In genomic region chr5:141926434-141926833, GRCh38 we compare ENCODE assay signal across 14 cellular contexts. TPM values are rescaled to one million over a fixed set of nuclear protein-coding genes. Genes with fewer than 3 reads are reported as not detected.
DNase-seq lines count a peak whose midpoint lies in the region; ATAC-seq and TF ChIP-seq lines count a peak whose summit lies in the region.
"Had no signal": no experiment of that assay in that cellular context is flagged by ENCODE, and none has a peak within 500 bp of the region (broad histone marks: within the 10 kb centered on the region; RNA-seq: fewer than 3 reads in every experiment).

No MANE protein-coding gene starts in this region.

- H3K4me3 Mint-ChIP-seq in nephron, result peak overlapping the region in 2 of 3 experiments; percentile 51 to 55
- H3K4me3 Mint-ChIP-seq: CD14-positive monocyte had no signal

- H3K27ac ChIP-seq in left ventricle myocardium inferior (replicated peaks), result peak overlapping the region; percentile 76
- no peak overlapping the region for H3K27ac ChIP-seq in right atrium auricular region
- peak overlapping the region; percentile 2 for H3K27ac ChIP-seq in upper lobe of right lung
- no peak overlapping the region for H3K27ac ChIP-seq in SJCRH30

- no peaks in the 10 kb centered on the region for H3K9me3 ChIP-seq in left ventricle myocardium inferior (replicated peaks)
- no peaks in the 10 kb centered on the region for H3K9me3 ChIP-seq in right atrium auricular region
- no peaks in the 10 kb centered on the region for H3K9me3 ChIP-seq in adipocyte (ENCODE audit: control insufficient read depth, low read length)
- no peaks in the 10 kb centered on the region for H3K9me3 ChIP-seq in upper lobe of right lung
- no peaks in the 10 kb centered on the region for H3K9me3 ChIP-seq in SJCRH30 (replicated peaks)
- H3K9me3 ChIP-seq: Caco-2, HAP-1 had no signal

- DNase-seq in left ventricle myocardium inferior (no peak), right atrium auricular region (ENCODE audit: low spot score) (no peak), adipocyte (ENCODE audit: low read depth) (no peak), upper lobe of right lung (no peak), cerebellar nuclear complex (lab: John Stamatoyannopoulos, UW) (no peak), SJCRH30 (no peak)
- DNase-seq in stimulated activated CD4-positive, alpha-beta T cell treated with anti-CD3 and anti-CD28 coated beads, Interleukin-12 subunit alpha, Interleukin-12 subunit beta, amount 100 ng/mL, for 4 hours, result no peak
- DNase-seq: Caco-2; CD8-positive, alpha-beta memory T cell; DND-41; GF-D8 had no signal

- H3K9me3 Mint-ChIP-seq in nephron, result no peaks in the 10 kb centered on the region
- H3K9me3 Mint-ChIP-seq: CD14-positive monocyte; CD8-positive, alpha-beta memory T cell had no signal

- H3K27ac Mint-ChIP-seq in nephron, result no peak overlapping the region

- H3K27me3 Mint-ChIP-seq in nephron (ENCODE audit: low read depth), result no peaks in the 10 kb centered on the region
- H3K27me3 Mint-ChIP-seq: CD8-positive, alpha-beta memory T cell had no signal

- peaks cover 12% of the 10 kb centered on the region for H3K4me1 Mint-ChIP-seq in nephron

- H3K27me3 ChIP-seq in left ventricle myocardium inferior (ENCODE audit: low read depth), result no peaks in the 10 kb centered on the region
- H3K27me3 ChIP-seq in right atrium auricular region, result no peaks in the 10 kb centered on the region
- H3K27me3 ChIP-seq in adipocyte (replicated peaks; ENCODE audit: control insufficient read depth, insufficient read depth, low read length), result no peaks in the 10 kb centered on the region
- H3K27me3 ChIP-seq in upper lobe of right lung, result no peaks in the 10 kb centered on the region
- H3K27me3 ChIP-seq in SJCRH30, result no peaks in the 10 kb centered on the region

- ATAC-seq in upper lobe of right lung, result no peak

- peaks cover 72% of the 10 kb centered on the region for H3K4me1 ChIP-seq in left ventricle myocardium inferior
- peaks cover 0 to 32% of the 10 kb centered on the region in 2 donors for H3K4me1 ChIP-seq in right atrium auricular region
- H3K4me1 ChIP-seq in adipocyte (ENCODE audit: control insufficient read depth, insufficient read depth, low read length), result peaks cover 13% of the 10 kb centered on the region
- H3K4me1 ChIP-seq in upper lobe of right lung, result peaks cover 12% of the 10 kb centered on the region
- H3K4me1 ChIP-seq in SJCRH30, result no peaks in the 10 kb centered on the region; the same call in 1 of the 2 replicates

- peak overlapping the region; percentile 7 for H3K9ac ChIP-seq in adipocyte (ENCODE audit: low read length)

- intact Hi-C loops in left ventricle myocardium inferior (cut with micrococcal nuclease) (no loop called here), upper lobe of right lung (cut with DNase I) (no loop called here)

- peaks cover 68% of the 10 kb centered on the region for H3K36me3 ChIP-seq in left ventricle myocardium inferior
- peaks cover 69% of the 10 kb centered on the region for H3K36me3 ChIP-seq in right atrium auricular region
- peaks cover 54% of the 10 kb centered on the region for H3K36me3 ChIP-seq in adipocyte (ENCODE audit: control insufficient read depth, insufficient read depth, low read length, severe bottlenecking)
- peaks cover 68% of the 10 kb centered on the region for H3K36me3 ChIP-seq in upper lobe of right lung
- peaks cover 41% of the 10 kb centered on the region for H3K36me3 ChIP-seq in SJCRH30

- H3K4me3 ChIP-seq in left ventricle myocardium inferior (no peak overlapping the region), right atrium auricular region (no peak overlapping the region), adipocyte (ENCODE audit: low read length) (no peak overlapping the region), upper lobe of right lung (no peak overlapping the region), SJCRH30 (no peak overlapping the region)
- H3K4me3 ChIP-seq: HAP-1 had no signal

- TF ChIP-seq CTCF in left ventricle myocardium inferior (IDR thresholded peaks at IDR 0.05; ENCODE audit: borderline replicate concordance), result no peak
- no peak for TF ChIP-seq CTCF in right atrium auricular region (IDR thresholded peaks at IDR 0.05)
- no peak for TF ChIP-seq CTCF in nephron (IDR thresholded peaks at IDR 0.05; ENCODE audit: unreplicated experiment in 3 of 3)
- TF ChIP-seq CTCF in upper lobe of right lung (IDR thresholded peaks at IDR 0.05), result no peak

- peaks cover 55% of the 10 kb centered on the region for H3K36me3 Mint-ChIP-seq in nephron (ENCODE audit: low read depth)

RNA-seq across cellular contexts. Expression of gene DELE1, which starts 2.8 kb away (rescaled TPM):
- total RNA-seq in left ventricle myocardium inferior (125 TPM), right atrium auricular region (10 to 100 TPM; 49.5 to 89.1 TPM), upper lobe of right lung (83.3 TPM)
- total RNA-seq in SJCRH30 (2014; rRNA removed; shearing (Covaris generic)), result 55.0 and 57.3 TPM in 2 replicates

RNA-seq across cellular contexts. Expression of gene PCDH12, which starts 31.6 kb away (rescaled TPM):
- 7.6 TPM for total RNA-seq in left ventricle myocardium inferior
- 1 to 10 TPM; 7.6 to 8.8 TPM for total RNA-seq in right atrium auricular region
- 17.0 TPM for total RNA-seq in upper lobe of right lung
- total RNA-seq in SJCRH30 (2014; rRNA removed; shearing (Covaris generic)), result 0.25 and 0.42 TPM in 2 replicates
- total RNA-seq: Caco-2 had no signal

RNA-seq across cellular contexts. Expression of gene RNF14, which starts 42.5 kb away (rescaled TPM):
- total RNA-seq in left ventricle myocardium inferior (120 TPM), right atrium auricular region (10 to 100 TPM; 59.7 to 74.6 TPM), upper lobe of right lung (51.6 TPM)
- 46.8 and 50.5 TPM in 2 replicates for total RNA-seq in SJCRH30 (2014; rRNA removed; shearing (Covaris generic))

RNA-seq across cellular contexts. Expression of gene PCDH1, which starts 48.2 kb away (rescaled TPM):
- total RNA-seq in left ventricle myocardium inferior, result 16.1 TPM
- 10 to 100 TPM; 22.1 to 25.3 TPM for total RNA-seq in right atrium auricular region
- total RNA-seq in upper lobe of right lung, result 66.6 TPM
- 0.08 and 0.20 TPM in 2 replicates for total RNA-seq in SJCRH30 (2014; rRNA removed; shearing (Covaris generic))
- total RNA-seq: CD8-positive, alpha-beta memory T cell had no signal

Comparison
In these comparisons a context has a peak if more than half of its experiments do, and no peak if none do; other contexts are left out.
1. H3K27ac ChIP-seq: peak in left ventricle myocardium inferior (single experiment) and upper lobe of right lung (single experiment); none in right atrium auricular region (0 of 2) and SJCRH30 (single experiment).